Comparison of ENCODE assay signal across 8 cellular contexts in genomic region chr21:32450881-32451720, GRCh38. TPM values are rescaled to one million over a fixed set of nuclear protein-coding genes. Genes with fewer than 3 reads are reported as not detected.
DNase-seq lines count a peak whose midpoint lies in the region; ATAC-seq and TF ChIP-seq lines count a peak whose summit lies in the region.
"Not testable (repeated sequence)": the region's sequence is repeated elsewhere in the genome, so short reads cannot be mapped to it uniquely, and the experiment has no call there.

No MANE protein-coding gene starts in this region.

- H3K36me3 Mint-ChIP-seq in MCF 10A (ENCODE audit: insufficient read depth, unreplicated experiment) = peaks cover 35% of the 10 kb centered on the region

- peak overlapping the region; percentile 97 for H3K27ac Mint-ChIP-seq in MCF 10A (ENCODE audit: low read depth, unreplicated experiment)

- not testable (repeated sequence) for H3K27me3 Mint-ChIP-seq in MCF 10A (ENCODE audit: insufficient read depth, unreplicated experiment)

- not testable (repeated sequence) for H3K4me3 ChIP-seq in ACC112 (ENCODE audit: low read depth, low read length); right atrium auricular region
- peak overlapping the region in 1 of 4 donors; percentile 7 for H3K4me3 ChIP-seq in esophagus squamous epithelium
- H3K4me3 ChIP-seq in thoracic aorta = peak overlapping the region; percentile 44

- DNase-seq in M059J (ENCODE audit: low read depth) = peak; percentile 75
- DNase-seq in MCF 10A (ENCODE audit: unreplicated experiment) = peak; percentile 87
- DNase-seq in esophagus squamous epithelium (lab: John Stamatoyannopoulos, UW) = not testable (repeated sequence)
- peak; percentile 79 for DNase-seq in right atrium auricular region (ENCODE audit: low spot score)
- DNase-seq in mucosa of gallbladder (ENCODE audit: low spot score) = peak; percentile 68
- peak; percentile 69 for DNase-seq in sciatic nerve (ENCODE audit: low spot score)
- peak; percentile 46 for DNase-seq in thoracic aorta (ENCODE audit: low spot score)

- peaks cover 34% of the 10 kb centered on the region for H3K4me1 Mint-ChIP-seq in MCF 10A (ENCODE audit: insufficient read depth, unreplicated experiment)

- not testable (repeated sequence) for H3K9me3 Mint-ChIP-seq in MCF 10A (ENCODE audit: unreplicated experiment)

- POLR2A ChIA-PET in MCF 10A (lab: Yijun Ruan, JAX) = interaction anchor here (1.7 kb wide), 1 partner anchor 12 kb away, joined by 6 read pairs; no protein-coding TSS in a partner anchor

- ATAC-seq in sciatic nerve = peak; percentile 63
- not testable (repeated sequence) for ATAC-seq in thoracic aorta (ENCODE audit: insufficient number of reproducible peaks, low FRiP score, low read depth)

- not testable (repeated sequence) for H2AFZ ChIP-seq in ACC112 (ENCODE audit: low read length, unreplicated experiment)

- WGBS in esophagus squamous epithelium, 2 donors = 22 to 37% methylated on average over 9 to 10 of the region's 16 CpGs

- not testable (repeated sequence) for H3K27me3 ChIP-seq in ACC112 (ENCODE audit: insufficient read depth, low read length); esophagus squamous epithelium; right atrium auricular region; thoracic aorta (replicated peaks; ENCODE audit: insufficient read depth)

- peak overlapping the region; percentile 31 for H3K4me3 Mint-ChIP-seq in MCF 10A (ENCODE audit: unreplicated experiment)

- H3K9me3 ChIP-seq in esophagus squamous epithelium, right atrium auricular region, thoracic aorta: not testable (repeated sequence)

- H3K4me1 ChIP-seq in ACC112 (ENCODE audit: control insufficient read depth, insufficient read depth, low read length, unreplicated experiment) (peaks cover 31% of the 10 kb centered on the region), esophagus squamous epithelium (peaks cover 8 to 66% (median 28%) of the 10 kb centered on the region in 3 donors), right atrium auricular region (peaks cover 0 to 36% of the 10 kb centered on the region in 2 donors), thoracic aorta (ENCODE audit: control insufficient read depth in 1 of 2, low read depth in 2 of 2) (peaks cover 28 to 49% of the 10 kb centered on the region in 2 donors)

- H3K36me3 ChIP-seq in ACC112 (ENCODE audit: insufficient read depth, low read length) (peaks cover 16% of the 10 kb centered on the region; the same call in 1 of the 2 replicates), esophagus squamous epithelium (peaks cover 0 to 32% (median 0%) of the 10 kb centered on the region in 3 donors), right atrium auricular region (peaks cover 12% of the 10 kb centered on the region)
- not testable (repeated sequence) for H3K36me3 ChIP-seq in thoracic aorta

- peaks cover 22% of the 10 kb centered on the region for H3K79me2 ChIP-seq in ACC112 (ENCODE audit: control insufficient read depth, insufficient read depth, low read length, unreplicated experiment)

- peak overlapping the region; percentile 85 for H3K27ac ChIP-seq in ACC112 (ENCODE audit: low read depth, low read length)
- peak overlapping the region; percentile 81 to 87 (median 86) for H3K27ac ChIP-seq in esophagus squamous epithelium
- H3K27ac ChIP-seq in right atrium auricular region = peak overlapping the region; percentile 77 to 85
- H3K27ac ChIP-seq in thoracic aorta = peak overlapping the region; percentile 91 to 94

- intact Hi-C loops in MCF 10A (cut with micrococcal nuclease); esophagus squamous epithelium (cut with DNase I); sciatic nerve (cut with DNase I): not testable (repeated sequence)

- CTCF ChIA-PET in MCF 10A (lab: Yijun Ruan, JAX) = interaction anchor here (0.6 to 1.6 kb wide), 2 partner anchors 48 to 250 kb away, joined by 3 read pairs; no protein-coding TSS in a partner anchor

- BruUV-seq in MCF 10A (replicated peaks; lab: Mats Ljungman, UMichigan) = not testable (repeated sequence)

- not testable (repeated sequence) for TF ChIP-seq POLR2A in esophagus squamous epithelium (IDR thresholded peaks at IDR 0.05)

- not testable (repeated sequence) for TF ChIP-seq CTCF in MCF 10A (IDR thresholded peaks at IDR 0.05; ENCODE audit: unreplicated experiment); esophagus squamous epithelium (IDR thresholded peaks at IDR 0.05); right atrium auricular region (IDR thresholded peaks at IDR 0.05); thoracic aorta (IDR thresholded peaks at IDR 0.05)

RNA-seq across cellular contexts. Expression of gene EVA1C, which starts 38.6 kb away (rescaled TPM):
- total RNA-seq in M059J (2014; rRNA removed; shearing (Covaris generic)) = 8.1 and 10.4 TPM in 2 replicates
- total RNA-seq in MCF 10A (2022) = 16.8 and 22.2 TPM in 2 replicates
- 10 to 100 TPM; 12.7 to 39.9 (median 24.4) TPM for total RNA-seq in esophagus squamous epithelium
- total RNA-seq in right atrium auricular region = 10 to 100 TPM; 25.5 to 45.9 TPM
- total RNA-seq in mucosa of gallbladder = 34.8 TPM
- total RNA-seq in sciatic nerve = 65.8 TPM
- total RNA-seq in thoracic aorta = 100 to 1,000 TPM in 1 of 2 donors, 10 to 100 TPM in 1; 81.2 to 115 TPM

RNA-seq across cellular contexts. Expression of gene URB1, which starts 58.3 kb away (rescaled TPM):
- total RNA-seq in M059J (2014; rRNA removed; shearing (Covaris generic)) = 8.9 and 18.1 TPM in 2 replicates
- total RNA-seq in MCF 10A (2022) (32.3 and 43.5 TPM in 2 replicates), esophagus squamous epithelium (10 to 100 TPM; 11.1 to 24.8 (median 17.9) TPM), right atrium auricular region (10 to 100 TPM in 1 of 2 donors, 1 to 10 TPM in 1; 8.6 to 12.2 TPM), mucosa of gallbladder (11.3 TPM), sciatic nerve (30.4 TPM), thoracic aorta (10 to 100 TPM; 35.1 to 64.8 TPM)
